ENCODE assay signal across 20 cellular contexts in the genomic region with DNA sequence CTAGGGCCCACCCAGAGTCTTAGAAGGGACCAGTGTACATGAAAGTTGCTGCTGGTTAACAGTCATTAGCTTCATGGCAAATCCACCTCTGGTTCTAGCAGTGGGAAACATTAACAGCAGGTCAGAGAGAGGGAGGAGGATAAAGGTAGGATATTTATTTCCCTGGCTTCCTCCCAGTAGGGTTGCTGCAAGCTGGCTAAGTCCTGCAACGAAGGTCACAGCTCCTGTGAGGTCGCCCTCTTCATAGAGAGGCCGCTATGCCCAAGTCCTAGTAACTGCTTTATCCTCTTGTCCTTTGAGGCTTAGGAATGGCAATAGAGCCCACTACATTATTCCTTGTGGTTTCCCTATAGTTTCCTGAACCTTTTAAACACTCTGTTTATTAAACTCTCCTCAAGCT.
DNase-seq lines count a peak whose midpoint lies in the region; TF ChIP-seq lines count a peak whose summit lies in the region.
"Had no signal": no experiment of that assay in that cellular context is flagged by ENCODE, and none has a peak within 500 bp of the region (broad histone marks: within the 10 kb centered on the region; RNA-seq: fewer than 3 reads in every experiment).

No MANE protein-coding gene starts in this region.

- no peak overlapping the region for H3K4me3 ChIP-seq in coronary artery
- no peak overlapping the region for H3K4me3 ChIP-seq in mesenchymal stem cell (ENCODE audit: insufficient read depth in 1 of 2, low read depth in 1 of 2, low read length in 2 of 2)
- no peak overlapping the region for H3K4me3 ChIP-seq in MG63
- H3K4me3 ChIP-seq: GM12878, GM23248, SJSA1 had no signal

- H3K27me3 ChIP-seq in mesenchymal stem cell (ENCODE audit: control insufficient read depth in 1 of 2, insufficient read depth in 1 of 2, low read length in 2 of 2): peaks cover 0 to 4% of the 10 kb centered on the region in 2 experiments
- H3K27me3 ChIP-seq in MG63: no peaks in the 10 kb centered on the region
- H3K27me3 ChIP-seq: SJSA1 had no signal

- no peak overlapping the region for H2BK5ac ChIP-seq in mesenchymal stem cell (ENCODE audit: low read depth, low read length, poor library complexity, severe bottlenecking)

- no peak overlapping the region for H2BK120ac ChIP-seq in mesenchymal stem cell (ENCODE audit: low read depth, low read length)

- H3K23ac ChIP-seq in mesenchymal stem cell (ENCODE audit: low read length in 2 of 2): no peak overlapping the region

- no peak overlapping the region for H4K91ac ChIP-seq in mesenchymal stem cell (ENCODE audit: low read length)

- no peak overlapping the region for H3K4ac ChIP-seq in mesenchymal stem cell (ENCODE audit: low read depth in 1 of 2, low read length in 2 of 2)

- peak overlapping the region in 1 of 2 experiments; percentile 18 for H3K18ac ChIP-seq in mesenchymal stem cell (ENCODE audit: low read depth in 1 of 2, low read length in 2 of 2)

- no peaks in the 10 kb centered on the region for H3K9me3 ChIP-seq in mesenchymal stem cell (ENCODE audit: control insufficient read depth, low read length)
- H3K9me3 ChIP-seq in MG63: no peaks in the 10 kb centered on the region
- H3K9me3 ChIP-seq: SJSA1 had no signal

- H3K36me3 ChIP-seq in mesenchymal stem cell (ENCODE audit: control insufficient read depth in 1 of 2, insufficient read depth in 2 of 2, low read depth in 1 of 2, low read length in 2 of 2) (no peaks in the 10 kb centered on the region), MG63 (no peaks in the 10 kb centered on the region)
- H3K36me3 ChIP-seq: SJSA1 had no signal

- no peak for TF ChIP-seq CTCF in coronary artery (IDR thresholded peaks at IDR 0.05)

- no peak overlapping the region for H2AK5ac ChIP-seq in mesenchymal stem cell (ENCODE audit: low read length, severe bottlenecking)

- no peak overlapping the region for H2BK12ac ChIP-seq in mesenchymal stem cell (ENCODE audit: low read length in 2 of 2)

- H3K79me1 ChIP-seq in mesenchymal stem cell (replicated peaks; ENCODE audit: low read length, poor library complexity, severe bottlenecking): no peaks in the 10 kb centered on the region

- H2BK15ac ChIP-seq in mesenchymal stem cell (ENCODE audit: low read depth, poor library complexity, severe bottlenecking): no peak overlapping the region

- no peak overlapping the region for H3K14ac ChIP-seq in mesenchymal stem cell (ENCODE audit: low read length in 2 of 2)

- H3K4me2 ChIP-seq in mesenchymal stem cell (ENCODE audit: low read length, poor library complexity, severe bottlenecking): no peak overlapping the region

- no peak overlapping the region for H2AFZ ChIP-seq in mesenchymal stem cell (ENCODE audit: low read depth, low read length)
- H2AFZ ChIP-seq: GM23248 had no signal

- H3K9ac ChIP-seq in mesenchymal stem cell (ENCODE audit: low read length): no peak overlapping the region
- H3K9ac ChIP-seq: GM23248 had no signal

- no peak overlapping the region for H3K27ac ChIP-seq in coronary artery
- no peak overlapping the region for H3K27ac ChIP-seq in mesenchymal stem cell (ENCODE audit: low read length, poor library complexity, severe bottlenecking)
- H3K27ac ChIP-seq: GM23248, RWPE1, SJSA1 had no signal

- no peak overlapping the region for H4K8ac ChIP-seq in mesenchymal stem cell (ENCODE audit: low read length)

- peaks cover 3% of the 10 kb centered on the region for H3K4me1 ChIP-seq in mesenchymal stem cell (ENCODE audit: control insufficient read depth, insufficient read depth, low read depth, low read length)

- DNase-seq in NCI-H2107 treated with DMSO at 0.1 percent for 48 hours (lab: John Stamatoyannopoulos, UW; ENCODE audit: unreplicated experiment) (peak; percentile 51), NCI-H2107 (lab: John Stamatoyannopoulos, UW) (no peak), DMS53 (lab: John Stamatoyannopoulos, UW) (peak; percentile 2), coronary artery (ENCODE audit: low spot score) (peak; percentile 41), mesenchymal stem cell (peak; percentile 29), MG63 (no peak), epidermal melanocyte (ENCODE audit: insufficient read length, low spot score) (no peak), NCI-H1694 (lab: John Stamatoyannopoulos, UW) (no peak)
- DNase-seq: 8988T; Calu3; CD4-positive, alpha-beta memory T cell; GDM1; GM23248; KG1; NCI-H1048; NCI-H1436 treated with DMSO at 0.1 percent for 48 hours; NCI-H69 had no signal

- WGBS in mesenchymal stem cell: 62% methylated on average over 3 of the region's 3 CpGs

Comparison
In these comparisons a context has a peak if more than half of its experiments do, and no peak if none do; other contexts are left out.
1. DNase-seq: peak in NCI-H2107 treated with DMSO at 0.1 percent for 48 hours (single experiment), DMS53 (single experiment), coronary artery (single experiment) and mesenchymal stem cell (single experiment); none in NCI-H2107 (single experiment), MG63 (single experiment), epidermal melanocyte (single experiment) and NCI-H1694 (single experiment).